Comparison of ENCODE assay signal across 32 cellular contexts in genomic region chr9:131559416-131560000, GRCh38. TPM values are rescaled to one million over a fixed set of nuclear protein-coding genes. Genes with fewer than 3 reads are reported as not detected.
DNase-seq lines count a peak whose midpoint lies in the region; ATAC-seq and TF ChIP-seq lines count a peak whose summit lies in the region.
"Had no signal": no experiment of that assay in that cellular context is flagged by ENCODE, and none has a peak within 500 bp of the region (broad histone marks: within the 10 kb centered on the region; RNA-seq: fewer than 3 reads in every experiment).

No MANE protein-coding gene starts in this region.

- DNase-seq in BE2C: no peak
- DNase-seq in HCT116 (ENCODE audit: low read depth, low spot score): no peak
- no peak for DNase-seq in PC-3
- no peak for DNase-seq in left lobe of liver (ENCODE audit: low spot score)
- no peak for DNase-seq in T-helper 2 cell treated with Interferon-gamma antibody and Interleukin-4, amounts not matched to agents 5 μg/mL and 100 μg/mL, for 36 hours (ENCODE audit: low spot score)
- no peak for DNase-seq in H4 (ENCODE audit: low spot score)
- DNase-seq: ACHN; activated CD4-positive, alpha-beta T cell treated with anti-CD3 and anti-CD28 coated beads, Interleukin-2, amount 50 U/mL, for 4 hours; central memory CD4-positive, alpha-beta T cell; dermis blood vessel endothelial cell; heart left ventricle; MG63; NCI-H1417 treated with DMSO at 0.1 percent for 48 hours; NCI-H510A; NK-92 treated with Interleukin-12 subunit alpha and Interleukin-12 subunit beta, amount 100 ng/mL, for 24 hours; ovary; spleen; stimulated activated CD4-positive, alpha-beta T cell treated with anti-CD3 and anti-CD28 coated beads, Interleukin-2, amount 100 ng/mL, for 48 hours; substantia nigra had no signal

- H3K4me1 ChIP-seq in BE2C (no peaks in the 10 kb centered on the region), HCT116 (ENCODE audit: control insufficient read depth in 1 of 2, insufficient read depth in 2 of 2, low read length in 2 of 2) (no peaks in the 10 kb centered on the region), PC-3 (ENCODE audit: insufficient read depth, low read length) (peaks cover 12% of the 10 kb centered on the region)
- H3K4me1 ChIP-seq: ascending aorta, BLaER1, right atrium auricular region had no signal

- peak; percentile 43; the same call in 1 of the 2 replicates for TF ChIP-seq RAD21 in HCT116 (IDR thresholded peaks at IDR 0.05; ENCODE audit: low read depth)

- no peaks in the 10 kb centered on the region for H3K4me1 Mint-ChIP-seq in T-helper 2 cell treated with Interferon-gamma antibody and Interleukin-4, amounts not matched to agents 5 μg/mL and 100 μg/mL, for 36 hours (ENCODE audit: low read depth)
- H3K4me1 Mint-ChIP-seq: activated T-helper 17 cell treated with anti-CD3 and anti-CD28 coated beads, Interleukin-2, amount 50 U/mL, for 72 hours; stimulated activated effector memory CD8-positive, alpha-beta T cell treated with anti-CD3 and anti-CD28 coated beads, Interleukin-12 subunit alpha, Interleukin-12 subunit beta, amount 100 ng/mL, for 72 hours had no signal

- H2AFZ ChIP-seq in HCT116 (ENCODE audit: low read depth, low read length, poor library complexity, severe bottlenecking) (no peak overlapping the region), PC-3 (ENCODE audit: low read length) (no peak overlapping the region)

- no peak for TF ChIP-seq POLR2A in HCT116 (IDR thresholded peaks at IDR 0.05; ENCODE audit: borderline replicate concordance, extremely low read depth, insufficient read depth, insufficient read length)

- H3F3A ChIP-seq in PC-3 (ENCODE audit: low read length, unreplicated experiment): no peaks in the 10 kb centered on the region

- RAD21 ChIA-PET in HCT116 (lab: Charles Lee; ENCODE audit: low non-redundant PET in 1 of 2, low total read pairs in 2 of 2, uncharacterized antibody in 2 of 2, unreplicated experiment in 2 of 2): no interaction called here

- H3K9me2 ChIP-seq in HCT116 (ENCODE audit: insufficient read depth): no peaks in the 10 kb centered on the region
- H3K9me2 ChIP-seq in PC-3 (replicated peaks; ENCODE audit: low read length): no peaks in the 10 kb centered on the region

- H3K27ac Mint-ChIP-seq in T-helper 2 cell treated with Interferon-gamma antibody and Interleukin-4, amounts not matched to agents 5 μg/mL and 100 μg/mL, for 36 hours: no peak overlapping the region
- H3K27ac Mint-ChIP-seq: activated naive CD8-positive, alpha-beta T cell; activated T-helper 17 cell treated with anti-CD3 and anti-CD28 coated beads, Interleukin-2, amount 50 U/mL, for 72 hours; mesothelial cell of epicardium; stimulated activated effector memory CD8-positive, alpha-beta T cell treated with anti-CD3 and anti-CD28 coated beads, Interleukin-12 subunit alpha, Interleukin-12 subunit beta, amount 100 ng/mL, for 72 hours; WTC11 had no signal

- H3K36me3 ChIP-seq in BE2C: no peaks in the 10 kb centered on the region
- H3K36me3 ChIP-seq in HCT116 (ENCODE audit: control insufficient read depth in 1 of 2, insufficient read depth in 2 of 2, low read length in 2 of 2): no peaks in the 10 kb centered on the region
- H3K36me3 ChIP-seq in PC-3 (ENCODE audit: low read depth, low read length): no peaks in the 10 kb centered on the region
- H3K36me3 ChIP-seq: ascending aorta, heart left ventricle, MG63, ovary, right atrium auricular region, spleen had no signal

- intact Hi-C loops in HCT116 (cut with micrococcal nuclease): no loop called here
- intact Hi-C loops in PC-3 (cut with micrococcal nuclease): no loop called here

- TF ChIP-seq CTCF in BE2C (IDR thresholded peaks at IDR 0.05; ENCODE audit: low read depth, low read length) (peak; percentile 22; the same call in 1 of the 2 replicates), HCT116 (IDR thresholded peaks at IDR 0.05 in 2 of 3, conservative IDR thresholded peaks at IDR 0.05 in 1 of 3; ENCODE audit: borderline replicate concordance in 1 of 3, insufficient read depth in 1 of 3, low read depth in 2 of 3, low read length in 2 of 3) (peak in 2 of 3 experiments; percentile 10 to 33; a peak in 1 of 6 replicates), PC-3 (conservative IDR thresholded peaks at IDR 0.05; ENCODE audit: low read depth, low read length) (0 out of 2 replicates have a peak, but pooled peaks have one; percentile 13)

- H3K4me3 ChIP-seq in BE2C (ENCODE audit: low read depth, low read length): no peak overlapping the region
- no peak overlapping the region for H3K4me3 ChIP-seq in HCT116 (replicated peaks in 1 of 2; ENCODE audit: low read depth in 1 of 2, low read length in 2 of 2)
- H3K4me3 ChIP-seq in PC-3 (ENCODE audit: low read length): no peak overlapping the region
- H3K4me3 ChIP-seq: ascending aorta, BLaER1, heart left ventricle, MG63, ovary, right atrium auricular region, SK-N-MC, spleen had no signal

- no peak overlapping the region for H3K4me2 ChIP-seq in HCT116 (ENCODE audit: low read length)
- no peak overlapping the region for H3K4me2 ChIP-seq in PC-3 (ENCODE audit: low read length)
- H3K4me2 ChIP-seq: BLaER1 had no signal

- ATAC-seq in HCT116 (no peak), PC-3 (no peak), left lobe of liver (peak; percentile 57), HG02840 (IDR thresholded peaks at IDR 0.05; ENCODE audit: low FRiP score, unreplicated experiment) (no peak)
- ATAC-seq: activated T-helper 17 cell treated with anti-CD3 and anti-CD28 coated beads, Interleukin-2, amount 50 U/mL, for 72 hours; naive thymus-derived CD8-positive, alpha-beta T cell; stimulated activated effector memory CD8-positive, alpha-beta T cell treated with anti-CD3 and anti-CD28 coated beads, Interleukin-12 subunit alpha, Interleukin-12 subunit beta, amount 100 ng/mL, for 72 hours; WTC11 had no signal

- CTCF ChIA-PET in HCT116 (lab: Charles Lee) (no interaction called here), PC-3 (lab: Charles Lee) (interaction anchor here (0.7 kb wide), 1 partner anchor 30 kb away, joined by 3 read pairs; no protein-coding TSS in a partner anchor)

- no peaks in the 10 kb centered on the region for H3K9me3 Mint-ChIP-seq in T-helper 2 cell treated with Interferon-gamma antibody and Interleukin-4, amounts not matched to agents 5 μg/mL and 100 μg/mL, for 36 hours
- H3K9me3 Mint-ChIP-seq: activated T-helper 17 cell treated with anti-CD3 and anti-CD28 coated beads, Interleukin-2, amount 50 U/mL, for 72 hours; stimulated activated effector memory CD8-positive, alpha-beta T cell treated with anti-CD3 and anti-CD28 coated beads, Interleukin-12 subunit alpha, Interleukin-12 subunit beta, amount 100 ng/mL, for 72 hours had no signal

- no peaks in the 10 kb centered on the region for H3K27me3 ChIP-seq in BE2C
- no peaks in the 10 kb centered on the region for H3K27me3 ChIP-seq in HCT116 (ENCODE audit: insufficient read depth, low read length)
- H3K27me3 ChIP-seq in PC-3 (ENCODE audit: low read length): no peaks in the 10 kb centered on the region
- H3K27me3 ChIP-seq: BLaER1, MG63, ovary had no signal

- no peak overlapping the region for H3K9ac ChIP-seq in HCT116 (ENCODE audit: low read length)
- no peak overlapping the region for H3K9ac ChIP-seq in PC-3 (ENCODE audit: low read length)
- H3K9ac ChIP-seq: BLaER1 had no signal

- H3K9me3 ChIP-seq in BE2C (no peaks in the 10 kb centered on the region), HCT116 (ENCODE audit: control insufficient read depth in 1 of 2, insufficient read depth in 1 of 2, low read depth in 1 of 2, low read length in 2 of 2) (peaks cover 0 to 4% of the 10 kb centered on the region in 2 experiments; a peak in 1 of 4 replicates), PC-3 (ENCODE audit: low read length) (no peaks in the 10 kb centered on the region)

- H3K4me3 Mint-ChIP-seq in T-helper 2 cell treated with Interferon-gamma antibody and Interleukin-4, amounts not matched to agents 5 μg/mL and 100 μg/mL, for 36 hours: no peak overlapping the region
- H3K4me3 Mint-ChIP-seq: activated naive CD8-positive, alpha-beta T cell; activated T-helper 17 cell treated with anti-CD3 and anti-CD28 coated beads, Interleukin-2, amount 50 U/mL, for 72 hours; mesothelial cell of epicardium; naive thymus-derived CD8-positive, alpha-beta T cell; stimulated activated effector memory CD8-positive, alpha-beta T cell treated with anti-CD3 and anti-CD28 coated beads, Interleukin-12 subunit alpha, Interleukin-12 subunit beta, amount 100 ng/mL, for 72 hours; WTC11 had no signal

- POLR2A ChIA-PET in HCT116 (lab: Charles Lee) (no interaction called here), PC-3 (lab: Charles Lee; ENCODE audit: unreplicated experiment) (no interaction called here)

- peaks cover 17% of the 10 kb centered on the region for H3K27me3 Mint-ChIP-seq in T-helper 2 cell treated with Interferon-gamma antibody and Interleukin-4, amounts not matched to agents 5 μg/mL and 100 μg/mL, for 36 hours (ENCODE audit: low read depth)

- BruUV-seq in HCT116 (replicated peaks; lab: Mats Ljungman, UMichigan): no TSS peak
- BruUV-seq in PC-3 (replicated peaks; lab: Mats Ljungman, UMichigan): no TSS peak

- peaks cover 1% of the 10 kb centered on the region for H3K36me3 Mint-ChIP-seq in T-helper 2 cell treated with Interferon-gamma antibody and Interleukin-4, amounts not matched to agents 5 μg/mL and 100 μg/mL, for 36 hours (ENCODE audit: low read depth)
- H3K36me3 Mint-ChIP-seq: naive thymus-derived CD8-positive, alpha-beta T cell had no signal

- H4K20me1 ChIP-seq in HCT116 (ENCODE audit: insufficient read depth) (no peaks in the 10 kb centered on the region), PC-3 (ENCODE audit: low read length) (no peaks in the 10 kb centered on the region)
- H4K20me1 ChIP-seq: BLaER1 had no signal

- no peaks in the 10 kb centered on the region for H3K79me2 ChIP-seq in HCT116 (ENCODE audit: insufficient read depth, low read length)
- H3K79me2 ChIP-seq in PC-3 (ENCODE audit: low read length): no peaks in the 10 kb centered on the region

- H3K27ac ChIP-seq in HCT116 (ENCODE audit: low read depth, low read length) (no peak overlapping the region), PC-3 (ENCODE audit: low read length) (no peak overlapping the region)
- H3K27ac ChIP-seq: ascending aorta, BLaER1, heart left ventricle, ovary, right atrium auricular region, SK-N-MC, spleen had no signal

RNA-seq across cellular contexts. Expression of gene PRRT1B, which starts 14.2 kb away (rescaled TPM):
- not detected for polyA plus RNA-seq in BE2C (2012; ENCODE audit: insufficient read depth, insufficient read length, low read depth)
- total RNA-seq in HCT116 (2021; ENCODE audit: unreplicated experiment) (not detected), PC-3 (2014; rRNA removed) (not detected in 2 replicates), left lobe of liver (8.5 TPM)
- polyA plus RNA-seq in HCT116 (2012): 0.10 TPM in 1 of 2 replicates, not detected in the other
- total RNA-seq in H4 (2014; rRNA removed; shearing (Covaris generic)): not detected in 2 replicates
- total RNA-seq: activated T-helper 17 cell treated with anti-CD3 and anti-CD28 coated beads, Interleukin-2, amount 50 U/mL, for 72 hours; ascending aorta; dermis blood vessel endothelial cell; heart left ventricle; mesothelial cell of epicardium; naive thymus-derived CD8-positive, alpha-beta T cell; right atrium auricular region; spleen; T-helper 2 cell treated with Interferon-gamma antibody and Interleukin-4, amounts not matched to agents 100 ng/mL and 5 ng/mL, for 36 hours; urinary bladder had no signal
- polyA plus RNA-seq: heart left ventricle; naive thymus-derived CD8-positive, alpha-beta T cell; ovary; spleen; urinary bladder had no signal

RNA-seq across cellular contexts. Expression of gene UCK1, which starts 28.4 kb away (rescaled TPM):
- 58.4 TPM for polyA plus RNA-seq in BE2C (2012; ENCODE audit: insufficient read depth, insufficient read length, low read depth)
- total RNA-seq in HCT116 (2021; ENCODE audit: unreplicated experiment): 17.5 TPM
- 15.9 and 16.1 TPM in 2 replicates for polyA plus RNA-seq in HCT116 (2012)
- total RNA-seq in PC-3 (2014; rRNA removed): 28.2 and 35.1 TPM in 2 replicates
- 40.2 TPM for total RNA-seq in left lobe of liver
- total RNA-seq in H4 (2014; rRNA removed; shearing (Covaris generic)): 20.3 and 21.3 TPM in 2 replicates

RNA-seq across cellular contexts. Expression of gene POMT1, which starts 56.8 kb away (rescaled TPM):
- 45.4 TPM for polyA plus RNA-seq in BE2C (2012; ENCODE audit: insufficient read depth, insufficient read length, low read depth)
- total RNA-seq in HCT116 (2021; ENCODE audit: unreplicated experiment) (21.4 TPM), PC-3 (2014; rRNA removed) (24.1 and 30.4 TPM in 2 replicates), left lobe of liver (14.4 TPM)
- polyA plus RNA-seq in HCT116 (2012): 17.6 and 20.1 TPM in 2 replicates
- 7.8 and 10.5 TPM in 2 replicates for total RNA-seq in H4 (2014; rRNA removed; shearing (Covaris generic))
